31 cellular contexts compared by ENCODE assay signal in genomic region chr7:32140540-32140939, GRCh38.
DNase-seq lines count a peak whose midpoint lies in the region; ATAC-seq, FAIRE-seq and TF ChIP-seq lines count a peak whose summit lies in the region.
"Had no signal": no experiment of that assay in that cellular context is flagged by ENCODE, and none has a peak within 500 bp of the region (broad histone marks: within the 10 kb centered on the region; RNA-seq: fewer than 3 reads in every experiment).

No MANE protein-coding gene starts in this region.

- no peaks in the 10 kb centered on the region for H3K4me1 ChIP-seq in HCT116 (ENCODE audit: control insufficient read depth in 1 of 2, insufficient read depth in 2 of 2, low read length in 2 of 2)
- no peaks in the 10 kb centered on the region for H3K4me1 ChIP-seq in keratinocyte (ENCODE audit: control insufficient read depth, extremely low read depth, insufficient read depth, low read length)
- no peaks in the 10 kb centered on the region for H3K4me1 ChIP-seq in esophagus muscularis mucosa
- no peaks in the 10 kb centered on the region for H3K4me1 ChIP-seq in smooth muscle cell (ENCODE audit: low read depth)
- H3K4me1 ChIP-seq: lower lobe of right lung, tibial nerve had no signal

- POLR2A ChIA-PET in HCT116 (lab: Charles Lee) = no interaction called here

- H3K4me2 ChIP-seq in HCT116 (ENCODE audit: low read length) = no peak overlapping the region
- no peak overlapping the region for H3K4me2 ChIP-seq in keratinocyte (ENCODE audit: control insufficient read depth, extremely low read depth, insufficient read depth, low read depth, low read length)
- H3K4me2 ChIP-seq in smooth muscle cell = no peak overlapping the region

- no peaks in the 10 kb centered on the region for H3K79me2 ChIP-seq in HCT116 (ENCODE audit: insufficient read depth, low read length)
- H3K79me2 ChIP-seq in keratinocyte (ENCODE audit: control insufficient read depth, insufficient read depth, low read length) = no peaks in the 10 kb centered on the region
- no peaks in the 10 kb centered on the region for H3K79me2 ChIP-seq in smooth muscle cell (ENCODE audit: low read depth)

- H3K9ac ChIP-seq in HCT116 (ENCODE audit: low read length) (no peak overlapping the region), keratinocyte (ENCODE audit: control insufficient read depth, extremely low read depth, insufficient read depth, low read length) (no peak overlapping the region), smooth muscle cell (ENCODE audit: low read depth) (no peak overlapping the region)

- no peak; the same call in 1 of the 2 replicates for ATAC-seq in HCT116
- ATAC-seq: lower lobe of right lung; mucosa of descending colon; natural killer cell treated with Interleukin-12 subunit alpha and Interleukin-12 subunit beta and Interleukin-15 and Interleukin-18, amount 100 ng/mL, for 72 hours had no signal

- no peak overlapping the region for H2AFZ ChIP-seq in HCT116 (ENCODE audit: low read depth, low read length, poor library complexity, severe bottlenecking)
- H2AFZ ChIP-seq in keratinocyte (ENCODE audit: control insufficient read depth, low read length) = no peak overlapping the region
- no peak overlapping the region for H2AFZ ChIP-seq in smooth muscle cell (ENCODE audit: low read depth)

- no peak overlapping the region for H3K4me3 ChIP-seq in HCT116 (replicated peaks in 1 of 2; ENCODE audit: low read depth in 1 of 2, low read length in 2 of 2)
- no peak overlapping the region for H3K4me3 ChIP-seq in brain microvascular endothelial cell (ENCODE audit: low read depth, low read length)
- no peak overlapping the region for H3K4me3 ChIP-seq in keratinocyte (ENCODE audit: control insufficient read depth in 2 of 3, extremely low read depth in 1 of 3, insufficient read depth in 2 of 3, low read depth in 1 of 3, low read length in 3 of 3)
- no peak overlapping the region for H3K4me3 ChIP-seq in esophagus muscularis mucosa
- no peak overlapping the region for H3K4me3 ChIP-seq in smooth muscle cell
- H3K4me3 ChIP-seq: lower lobe of right lung, mucosa of descending colon, tibial nerve had no signal

- BruUV-seq in HCT116 (replicated peaks; lab: Mats Ljungman, UMichigan) = no TSS peak

- no peaks in the 10 kb centered on the region for H3K9me2 ChIP-seq in HCT116 (ENCODE audit: insufficient read depth)

- in situ Hi-C loops in brain microvascular endothelial cell (cut with HindIII; ENCODE audit: low pct_ligation_motif_present, low sequenced_read_pairs) = no loop called here

- DNase-seq in NCI-H187 (lab: John Stamatoyannopoulos, UW) (peak; percentile 31 to 32), NCI-H187 treated with DMSO at 0.1 percent for 48 hours (lab: John Stamatoyannopoulos, UW) (no peak), HCT116 (ENCODE audit: low read depth, low spot score) (no peak), brain microvascular endothelial cell (no peak), keratinocyte (ENCODE audit: low read depth, low spot score) (no peak), esophagus muscularis mucosa (ENCODE audit: extremely low spot score) (no peak), smooth muscle cell (lab: John Stamatoyannopoulos, UW; ENCODE audit: unreplicated experiment) (no peak)
- DNase-seq in activated CD4-positive, alpha-beta T cell treated with anti-CD3 and anti-CD28 coated beads for 48 hours = no peak
- DNase-seq: activated CD4-positive, alpha-beta T cell treated with anti-CD3 and anti-CD28 coated beads for 4 hours; activated CD8-positive, alpha-beta memory T cell treated with anti-CD3 and anti-CD28 coated beads for 24 hours; activated effector memory CD4-positive, alpha-beta T cell treated with Interleukin-2 at 50 U/mL for 16 hours; activated naive CD8-positive, alpha-beta T cell treated with anti-CD3 and anti-CD28 coated beads for 36 hours; aorta; cortex of kidney; DMS79; GF-D8; HFFc6; Kasumi-1; lower lobe of right lung; mucosa of descending colon; NCI-H1694 treated with DMSO at 0.1 percent for 48 hours; NCI-H226; NCI-H69; small intestine; stimulated activated CD4-positive, alpha-beta T cell treated with anti-CD3 and anti-CD28 coated beads, Interleukin-1b, Interleukin-23, amount 100 ng/mL, for 48 hours had no signal

- peak in 2 of 3 experiments; percentile 22 to 29; a peak in 3 of 6 replicates for TF ChIP-seq CTCF in HCT116 (IDR thresholded peaks at IDR 0.05 in 2 of 3, conservative IDR thresholded peaks at IDR 0.05 in 1 of 3; ENCODE audit: borderline replicate concordance in 1 of 3, insufficient read depth in 1 of 3, low read depth in 2 of 3, low read length in 2 of 3)
- TF ChIP-seq CTCF in brain microvascular endothelial cell (IDR thresholded peaks at IDR 0.05; ENCODE audit: low read depth, low read length, missing control alignments) = peak; percentile 26
- TF ChIP-seq CTCF in keratinocyte (optimal IDR thresholded peaks at IDR 0.05 in 1 of 3, IDR thresholded peaks at IDR 0.05 in 1 of 3, conservative IDR thresholded peaks at IDR 0.05 in 1 of 3; ENCODE audit: extremely low read depth in 1 of 3, insufficient read depth in 2 of 3, low read length in 3 of 3) = peak; percentile 33 to 58 (median 38)
- TF ChIP-seq CTCF in esophagus muscularis mucosa (IDR thresholded peaks at IDR 0.05) = no peak
- TF ChIP-seq CTCF in smooth muscle cell (IDR thresholded peaks at IDR 0.05; ENCODE audit: borderline replicate concordance, insufficient read depth, poor library complexity, severe bottlenecking) = no peak

- dilution Hi-C loops in keratinocyte (cut with MboI; ENCODE audit: extremely low pct_ligation_motif_present, low sequenced_read_pairs) = no loop called here

- no peaks in the 10 kb centered on the region for H3F3A ChIP-seq in smooth muscle cell (ENCODE audit: low read depth)

- H3K9me3 ChIP-seq in HCT116 (ENCODE audit: control insufficient read depth in 1 of 2, insufficient read depth in 1 of 2, low read depth in 1 of 2, low read length in 2 of 2) (no peaks in the 10 kb centered on the region), keratinocyte (ENCODE audit: control insufficient read depth, low read depth, low read length) (no peaks in the 10 kb centered on the region), esophagus muscularis mucosa (no peaks in the 10 kb centered on the region), smooth muscle cell (replicated peaks; ENCODE audit: low read depth) (no peaks in the 10 kb centered on the region)
- H3K9me3 ChIP-seq: lower lobe of right lung, mucosa of descending colon, tibial nerve had no signal

- H3K27ac ChIP-seq in HCT116 (ENCODE audit: low read depth, low read length) (no peak overlapping the region), brain microvascular endothelial cell (no peak overlapping the region), keratinocyte (ENCODE audit: control insufficient read depth, insufficient read depth, low read length) (no peak overlapping the region), esophagus muscularis mucosa (replicated peaks in 1 of 4) (no peak overlapping the region), smooth muscle cell (ENCODE audit: low read depth) (no peak overlapping the region)
- H3K27ac ChIP-seq: HL-60, lower lobe of right lung, RWPE1, tibial nerve had no signal

- no peaks in the 10 kb centered on the region for H4K20me1 ChIP-seq in HCT116 (ENCODE audit: insufficient read depth)
- no peaks in the 10 kb centered on the region for H4K20me1 ChIP-seq in keratinocyte (ENCODE audit: control insufficient read depth, extremely low read depth, insufficient read depth, low read length)
- H4K20me1 ChIP-seq in smooth muscle cell (ENCODE audit: low read depth) = no peaks in the 10 kb centered on the region

- WGBS in esophagus muscularis mucosa = 73% methylated on average over 3 of the region's 3 CpGs
- WGBS in smooth muscle cell (ENCODE audit: low lambda C conversion rate) = 78% methylated on average over 3 of the region's 3 CpGs

- RAD21 ChIA-PET in HCT116 (lab: Charles Lee; ENCODE audit: low non-redundant PET in 1 of 2, low total read pairs in 2 of 2, uncharacterized antibody in 2 of 2, unreplicated experiment in 2 of 2) = no interaction called here

- no peaks in the 10 kb centered on the region for H3K9me1 ChIP-seq in keratinocyte (ENCODE audit: control insufficient read depth, extremely low read depth, insufficient read depth, low read length)

- no peak for TF ChIP-seq RAD21 in HCT116 (IDR thresholded peaks at IDR 0.05; ENCODE audit: low read depth)

- H3K27me3 ChIP-seq in HCT116 (ENCODE audit: insufficient read depth, low read length) (no peaks in the 10 kb centered on the region), brain microvascular endothelial cell (replicated peaks) (no peaks in the 10 kb centered on the region), keratinocyte (ENCODE audit: control insufficient read depth, extremely low read depth, insufficient read depth, low read length) (no peaks in the 10 kb centered on the region), esophagus muscularis mucosa (no peaks in the 10 kb centered on the region), smooth muscle cell (ENCODE audit: low read depth) (no peaks in the 10 kb centered on the region)
- H3K27me3 ChIP-seq: tibial nerve had no signal

- TF ChIP-seq EP300 in esophagus muscularis mucosa (IDR thresholded peaks at IDR 0.05) = no peak

- intact Hi-C loops in HCT116 (cut with micrococcal nuclease) (no loop called here), esophagus muscularis mucosa (cut with DNase I) (no loop called here)

- H3K36me3 ChIP-seq in HCT116 (ENCODE audit: control insufficient read depth in 1 of 2, insufficient read depth in 2 of 2, low read length in 2 of 2) (no peaks in the 10 kb centered on the region), brain microvascular endothelial cell (replicated peaks) (no peaks in the 10 kb centered on the region), keratinocyte (ENCODE audit: control insufficient read depth in 2 of 2, extremely low read depth in 1 of 2, insufficient read depth in 2 of 2, low read length in 2 of 2) (no peaks in the 10 kb centered on the region), esophagus muscularis mucosa (no peaks in the 10 kb centered on the region), smooth muscle cell (ENCODE audit: low read depth) (no peaks in the 10 kb centered on the region)
- H3K36me3 ChIP-seq: lower lobe of right lung, tibial nerve had no signal

- no peak for FAIRE-seq in keratinocyte (lab: Jason Lieb, UNC)
- FAIRE-seq: A204.1, islet of Langerhans, small intestine had no signal

- CTCF ChIA-PET in HCT116 (lab: Charles Lee) = no interaction called here

- no peak for TF ChIP-seq POLR2A in HCT116 (IDR thresholded peaks at IDR 0.05; ENCODE audit: borderline replicate concordance, extremely low read depth, insufficient read depth, insufficient read length)
- TF ChIP-seq POLR2A in esophagus muscularis mucosa (IDR thresholded peaks at IDR 0.05; ENCODE audit: low read depth) = no peak

TF ChIP-seq in HCT116, 20 proteins besides CTCF, POLR2A, EP300 and RAD21 (continues in another document):
- TF ChIP-seq TCF7L2 (IDR thresholded peaks at IDR 0.05; ENCODE audit: borderline replicate concordance, extremely low read depth, insufficient read depth, insufficient read length) = no peak

Comparison
In these comparisons a context has a peak if more than half of its experiments do, and no peak if none do; other contexts are left out.
1. DNase-seq: peak in NCI-H187 (2 of 2); none in NCI-H187 treated with DMSO at 0.1 percent for 48 hours (single experiment), HCT116 (single experiment), brain microvascular endothelial cell (single experiment), keratinocyte (single experiment), activated CD4-positive, alpha-beta T cell treated with anti-CD3 and anti-CD28 coated beads for 48 hours (single experiment), esophagus muscularis mucosa (single experiment) and smooth muscle cell (single experiment).
2. CTCF ChIP-seq: peak in HCT116 (2 of 3), brain microvascular endothelial cell (single experiment) and keratinocyte (3 of 3); none in esophagus muscularis mucosa (0 of 3) and smooth muscle cell (single experiment).